Comparison of ENCODE assay signal across 17 cellular contexts in the genomic region with DNA sequence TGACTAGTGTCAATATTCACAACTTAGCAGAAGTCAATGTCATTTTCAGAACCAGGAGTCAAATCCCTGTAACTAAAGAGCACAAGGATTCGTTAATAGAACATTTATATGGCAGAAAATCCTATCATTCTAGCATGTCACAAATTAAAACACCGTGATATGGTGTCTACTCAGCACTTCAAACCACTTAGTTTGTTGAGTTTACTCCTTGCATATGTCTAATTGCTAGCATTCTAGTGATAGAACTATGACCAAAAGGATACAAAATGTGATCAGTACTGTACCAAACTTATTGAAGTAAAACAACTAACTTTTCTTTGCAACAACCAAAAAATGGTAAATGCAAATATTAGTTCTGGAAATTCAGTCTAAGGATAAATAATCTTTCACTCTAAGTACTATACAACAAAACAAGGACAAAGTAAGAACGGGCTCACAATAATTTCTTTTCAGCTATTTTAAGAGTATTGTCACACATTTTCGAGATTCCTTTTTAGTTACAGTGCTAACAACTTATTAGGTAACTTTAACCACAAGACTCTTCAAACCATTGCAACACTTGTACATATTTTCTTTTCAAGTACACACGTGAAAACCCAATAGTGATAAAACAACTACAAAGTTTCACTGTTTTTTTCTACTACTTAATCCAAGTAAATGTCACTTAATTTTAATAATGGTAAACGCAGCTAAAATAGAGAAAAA.
DNase-seq lines count a peak whose midpoint lies in the region; ATAC-seq, FAIRE-seq and TF ChIP-seq lines count a peak whose summit lies in the region.
"Had no signal": no experiment of that assay in that cellular context is flagged by ENCODE, and none has a peak within 500 bp of the region (broad histone marks: within the 10 kb centered on the region; RNA-seq: fewer than 3 reads in every experiment).

No MANE protein-coding gene starts in this region.

- no peaks in the 10 kb centered on the region for H4K20me1 ChIP-seq in HepG2 (ENCODE audit: insufficient read depth, low read length)

- H3K36me3 ChIP-seq in HepG2 (replicated peaks in 1 of 2; ENCODE audit: control insufficient read depth in 1 of 2, insufficient read depth in 2 of 2, low read length in 2 of 2), result no peaks in the 10 kb centered on the region
- H3K36me3 ChIP-seq in right lobe of liver, result no peaks in the 10 kb centered on the region
- H3K36me3 ChIP-seq in WERI-Rb-1, result no peaks in the 10 kb centered on the region

- no peak for TF ChIP-seq POLR2A in HepG2 (IDR thresholded peaks at IDR 0.05; ENCODE audit: insufficient read depth in 1 of 2, low read depth in 2 of 2, low read length in 2 of 2)
- TF ChIP-seq POLR2A in right lobe of liver (IDR thresholded peaks at IDR 0.05), result no peak

- 4% methylated on average over 6 of the region's 6 CpGs for WGBS in HepG2 (ENCODE audit: low lambda C conversion rate)
- 30% methylated on average over 6 of the region's 6 CpGs for WGBS in right lobe of liver (ENCODE audit: insufficient coverage, low coverage, low lambda C conversion rate, missing lambda C conversion rate)

- TF ChIP-seq CTCF in HepG2 (CRISPR knock-in tag; IDR thresholded peaks at IDR 0.05) (no peak), right lobe of liver (IDR thresholded peaks at IDR 0.05) (no peak), RWPE1 (conservative IDR thresholded peaks at IDR 0.05; ENCODE audit: low read depth) (no peak), foreskin keratinocyte (conservative IDR thresholded peaks at IDR 0.05) (no peak), WERI-Rb-1 (IDR thresholded peaks at IDR 0.05; ENCODE audit: low read depth, low read length) (no peak)

- H3K27ac ChIP-seq in HepG2 (ENCODE audit: extremely low read length, insufficient read depth, low read length) (no peak overlapping the region), right lobe of liver (no peak overlapping the region), RWPE1 (no peak overlapping the region), foreskin keratinocyte (no peak overlapping the region), WERI-Rb-1 (no peak overlapping the region)
- H3K27ac ChIP-seq: psoas muscle had no signal

- H2AFZ ChIP-seq in HepG2 (ENCODE audit: low read length), result no peak overlapping the region

- FAIRE-seq in HepG2 (lab: Jason Lieb, UNC), result no peak
- no peak for FAIRE-seq in urothelium cell line (lab: Jason Lieb, UNC)

- in situ Hi-C loops in HepG2 (cut with HindIII; ENCODE audit: extremely low pct_ligation_motif_present, low pct_unique_long_range_greater_than_20kb), result no loop called here

- POLR2A ChIA-PET in HepG2 (lab: Yijun Ruan, JAX), result no interaction called here
- POLR2A ChIA-PET in RWPE1 (lab: Yijun Ruan, JAX; ENCODE audit: low non-redundant PET), result no interaction called here

- CTCF ChIA-PET in HepG2 (lab: Yijun Ruan, JAX; ENCODE audit: low intra/inter-chr PET ratio, low total read pairs) (no interaction called here), RWPE1 (lab: Yijun Ruan, JAX) (interaction anchor here (0.7 kb wide), 1 partner anchor 59 kb away, joined by 4 read pairs; no protein-coding TSS in a partner anchor)

- H3K9me3 ChIP-seq in HepG2 (ENCODE audit: low read length) (peaks cover 24% of the 10 kb centered on the region), right lobe of liver (no peaks in the 10 kb centered on the region), WERI-Rb-1 (ENCODE audit: severe bottlenecking) (peaks cover 4% of the 10 kb centered on the region)
- H3K9me3 ChIP-seq: psoas muscle had no signal

- H3K4me1 ChIP-seq in HepG2 (ENCODE audit: insufficient read depth, low read length) (no peaks in the 10 kb centered on the region), right lobe of liver (no peaks in the 10 kb centered on the region), foreskin keratinocyte (no peaks in the 10 kb centered on the region)
- H3K4me1 ChIP-seq: psoas muscle had no signal

- ATAC-seq in HepG2 (no peak), right lobe of liver (no peak), foreskin keratinocyte (no peak), HG02588 (IDR thresholded peaks at IDR 0.05; ENCODE audit: unreplicated experiment) (no peak)
- ATAC-seq: psoas muscle, T-cell, WTC11 had no signal

- H3K4me2 ChIP-seq in HepG2 (ENCODE audit: low read depth, low read length), result no peak overlapping the region

- no peak overlapping the region for H3K9ac ChIP-seq in HepG2 (ENCODE audit: insufficient read depth, low read depth, low read length)

- no peak for TF ChIP-seq RAD21 in HepG2 (CRISPR knock-in tag; IDR thresholded peaks at IDR 0.05)

- intact Hi-C loops in HepG2 (cut with micrococcal nuclease; ENCODE audit: unreplicated experiment), result no loop called here
- intact Hi-C loops in right lobe of liver (cut with DNase I), result no loop called here

- no peaks in the 10 kb centered on the region for H3K79me2 ChIP-seq in HepG2 (ENCODE audit: insufficient read depth, low read length)

- H3K27me3 ChIP-seq in HepG2 (ENCODE audit: control insufficient read depth in 1 of 2, insufficient read depth in 2 of 2, low read length in 2 of 2) (no peaks in the 10 kb centered on the region), right lobe of liver (no peaks in the 10 kb centered on the region), foreskin keratinocyte (no peaks in the 10 kb centered on the region), WERI-Rb-1 (ENCODE audit: insufficient read depth, low read depth, severe bottlenecking) (no peaks in the 10 kb centered on the region)

- no peak for TF ChIP-seq EP300 in HepG2 (IDR thresholded peaks at IDR 0.05; ENCODE audit: low read depth in 2 of 2, low read length in 2 of 2)
- no peak for TF ChIP-seq EP300 in HepG2 (CRISPR knock-in tag; IDR thresholded peaks at IDR 0.05; ENCODE audit: borderline replicate concordance)

- no peak overlapping the region for H3K4me3 ChIP-seq in HepG2 (replicated peaks in 1 of 3; ENCODE audit: insufficient read depth in 1 of 3, low read depth in 2 of 3, low read length in 3 of 3)
- no peak overlapping the region for H3K4me3 ChIP-seq in right lobe of liver
- H3K4me3 ChIP-seq in WERI-Rb-1 (ENCODE audit: low read depth, low read length), result no peak overlapping the region
- H3K4me3 ChIP-seq: psoas muscle had no signal

- no TSS peak for BruUV-seq in HepG2 (replicated peaks; lab: Mats Ljungman, UMichigan)

- DNase-seq in HepG2 (ENCODE audit: low spot score) (peak; percentile 31), right lobe of liver (no peak), RWPE1 (ENCODE audit: low spot score) (peak; percentile 41), foreskin keratinocyte (peak; percentile 18), urothelium cell line (ENCODE audit: low spot score) (peak; percentile 20), WERI-Rb-1 (no peak), anterior cingulate cortex (lab: John Stamatoyannopoulos, UW) (no peak)
- DNase-seq: activated CD8-positive, alpha-beta memory T cell treated with anti-CD3 and anti-CD28 coated beads for 24 hours; amygdala; glutamatergic neuron; NCI-H1694 treated with DMSO at 0.1 percent for 48 hours; nephron progenitor cell; psoas muscle; stimulated activated CD4-positive, alpha-beta T cell treated with anti-CD3 and anti-CD28 coated beads, Interleukin-15, amount 100 ng/mL, for 24 hours; T-cell had no signal

TF ChIP-seq in HepG2, 621 proteins besides CTCF, POLR2A, EP300 and RAD21:
- TF ChIP-seq STAG1 (CRISPR knock-in tag; IDR thresholded peaks at IDR 0.05) (no peak), ZSCAN21 (CRISPR knock-in tag; IDR thresholded peaks at IDR 0.05; ENCODE audit: borderline replicate concordance) (no peak), ELF3 (CRISPR knock-in tag; IDR thresholded peaks at IDR 0.05) (no peak)
- TF ChIP-seq, protein P1, sequence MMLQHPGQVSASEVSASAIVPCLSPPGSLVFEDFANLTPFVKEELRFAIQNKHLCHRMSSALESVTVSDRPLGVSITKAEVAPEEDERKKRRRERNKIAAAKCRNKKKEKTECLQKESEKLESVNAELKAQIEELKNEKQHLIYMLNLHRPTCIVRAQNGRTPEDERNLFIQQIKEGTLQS (CRISPR knock-in tag; IDR thresholded peaks at IDR 0.05), result no peak

Comparison
In these comparisons a context has a peak if more than half of its experiments do, and no peak if none do; other contexts are left out.
1. DNase-seq: peak in HepG2 (single experiment), RWPE1 (single experiment), foreskin keratinocyte (2 of 2) and urothelium cell line (single experiment); none in right lobe of liver (0 of 3), WERI-Rb-1 (single experiment) and anterior cingulate cortex (0 of 58).